Comparison of ENCODE assay signal across 10 cellular contexts in the genomic region with DNA sequence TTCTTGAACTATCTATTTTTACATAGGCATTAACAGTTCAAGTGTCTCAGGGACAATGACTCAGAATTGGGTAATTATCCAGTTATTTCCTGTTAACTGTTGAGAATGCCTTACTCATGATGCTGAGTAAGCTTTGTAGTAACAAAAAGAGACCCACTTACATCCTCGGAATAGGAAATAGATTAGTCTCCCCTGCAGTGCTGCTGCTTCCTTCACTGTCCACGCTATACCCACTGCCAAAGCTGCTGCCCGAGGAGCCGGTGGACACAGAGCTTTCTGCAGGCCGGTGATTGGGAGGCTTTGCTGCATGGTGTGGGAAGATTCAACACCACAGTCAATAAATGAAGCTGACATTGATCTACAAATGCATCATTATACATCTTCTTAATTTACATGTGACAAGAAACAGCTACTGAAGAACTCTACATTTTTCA.
A peak's percentile ranks its signal among the peaks of the same experiment; 100 is the strongest.
DNase-seq lines count a peak whose midpoint lies in the region; ATAC-seq and TF ChIP-seq lines count a peak whose summit lies in the region.
"Had no signal": no experiment of that assay in that cellular context is flagged by ENCODE, and none has a peak within 500 bp of the region (broad histone marks: within the 10 kb centered on the region; RNA-seq: fewer than 3 reads in every experiment).

No MANE protein-coding gene starts in this region.

- H3K27me3 Mint-ChIP-seq in activated CD8-positive, alpha-beta memory T cell treated with anti-CD3 and anti-CD28 coated beads, Interleukin-2, amount 10 ng/mL, durations not matched to agents 7 days and 5 days = no peaks in the 10 kb centered on the region
- H3K27me3 Mint-ChIP-seq in CD14-positive monocyte (ENCODE audit: low read depth in 3 of 3) = no peaks in the 10 kb centered on the region

- H3K9me3 Mint-ChIP-seq in activated CD8-positive, alpha-beta memory T cell treated with anti-CD3 and anti-CD28 coated beads, Interleukin-2, amount 10 ng/mL, durations not matched to agents 7 days and 5 days (ENCODE audit: low read depth) = no peaks in the 10 kb centered on the region
- H3K9me3 Mint-ChIP-seq in CD14-positive monocyte = peaks cover 0 to 4% (median 0%) of the 10 kb centered on the region in 7 donors

- H3K27ac Mint-ChIP-seq in activated CD8-positive, alpha-beta memory T cell treated with anti-CD3 and anti-CD28 coated beads, Interleukin-2, amount 10 ng/mL, durations not matched to agents 7 days and 5 days = no peak overlapping the region
- no peak overlapping the region for H3K27ac Mint-ChIP-seq in CD14-positive monocyte

- TF ChIP-seq POLR2A in HCT116 (IDR thresholded peaks at IDR 0.05; ENCODE audit: borderline replicate concordance, extremely low read depth, insufficient read depth, insufficient read length) = no peak

- ATAC-seq in HCT116 = peak; percentile 96
- peak; percentile 96 for ATAC-seq in PC-3
- no peak for ATAC-seq in activated CD8-positive, alpha-beta memory T cell treated with anti-CD3 and anti-CD28 coated beads, Interleukin-2, amount 10 ng/mL, durations not matched to agents 7 days and 5 days
- ATAC-seq: activated CD4-positive, CD25-positive, alpha-beta regulatory T cell treated with anti-CD3 and anti-CD28 coated beads, Interleukin-2, amount 50 U/mL, for 24 hours had no signal

- H3K4me1 ChIP-seq in HCT116 (ENCODE audit: control insufficient read depth in 1 of 2, insufficient read depth in 2 of 2, low read length in 2 of 2) (peaks cover 0 to 20% of the 10 kb centered on the region in 2 experiments; a peak in 2 of 4 replicates), PC-3 (ENCODE audit: insufficient read depth, low read length) (peaks cover 30% of the 10 kb centered on the region)
- H3K4me1 ChIP-seq: sigmoid colon had no signal

- H3F3A ChIP-seq in PC-3 (ENCODE audit: low read length, unreplicated experiment) = no peaks in the 10 kb centered on the region

- no peaks in the 10 kb centered on the region for H3K79me2 ChIP-seq in HCT116 (ENCODE audit: insufficient read depth, low read length)
- no peaks in the 10 kb centered on the region for H3K79me2 ChIP-seq in PC-3 (ENCODE audit: low read length)

- BruUV-seq in HCT116 (replicated peaks; lab: Mats Ljungman, UMichigan) = no TSS peak
- no TSS peak for BruUV-seq in PC-3 (replicated peaks; lab: Mats Ljungman, UMichigan)

- no peaks in the 10 kb centered on the region for H3K9me3 ChIP-seq in HCT116 (ENCODE audit: control insufficient read depth in 1 of 2, insufficient read depth in 1 of 2, low read depth in 1 of 2, low read length in 2 of 2)
- no peaks in the 10 kb centered on the region for H3K9me3 ChIP-seq in PC-3 (ENCODE audit: low read length)
- H3K9me3 ChIP-seq: sigmoid colon had no signal

- H3K36me3 ChIP-seq in HCT116 (ENCODE audit: control insufficient read depth in 1 of 2, insufficient read depth in 2 of 2, low read length in 2 of 2) (no peaks in the 10 kb centered on the region), PC-3 (ENCODE audit: low read depth, low read length) (no peaks in the 10 kb centered on the region)
- H3K36me3 ChIP-seq: sigmoid colon had no signal

- TF ChIP-seq CTCF in HCT116 (IDR thresholded peaks at IDR 0.05 in 2 of 3, conservative IDR thresholded peaks at IDR 0.05 in 1 of 3; ENCODE audit: borderline replicate concordance in 1 of 3, insufficient read depth in 1 of 3, low read depth in 2 of 3, low read length in 2 of 3) (no peak), PC-3 (conservative IDR thresholded peaks at IDR 0.05; ENCODE audit: low read depth, low read length) (no peak), CD14-positive monocyte (IDR thresholded peaks at IDR 0.05) (no peak)

- intact Hi-C loops in HCT116 (cut with micrococcal nuclease) = no loop called here
- intact Hi-C loops in PC-3 (cut with micrococcal nuclease) = loop anchor here (2.0 kb wide), 1 partner anchor 355 kb away; no protein-coding TSS in a partner anchor
- intact Hi-C loops in CD14-positive monocyte (cut with micrococcal nuclease) = no loop called here

- CTCF ChIA-PET in HCT116 (lab: Charles Lee) = interaction anchor here (1.1 kb wide), 1 partner anchor 13 kb away, joined by 4 read pairs; no protein-coding TSS in a partner anchor
- CTCF ChIA-PET in PC-3 (lab: Charles Lee) = no interaction called here
- CTCF ChIA-PET in activated CD8-positive, alpha-beta memory T cell treated with anti-CD3 and anti-CD28 coated beads, Interleukin-2, amount 10 ng/mL, durations not matched to agents 7 days and 5 days (lab: Charles Lee) = no interaction called here

- H3K27me3 ChIP-seq in HCT116 (ENCODE audit: insufficient read depth, low read length) (no peaks in the 10 kb centered on the region), PC-3 (ENCODE audit: low read length) (no peaks in the 10 kb centered on the region)
- H3K27me3 ChIP-seq: sigmoid colon had no signal

- no peaks in the 10 kb centered on the region for H3K9me2 ChIP-seq in HCT116 (ENCODE audit: insufficient read depth)
- no peaks in the 10 kb centered on the region for H3K9me2 ChIP-seq in PC-3 (replicated peaks; ENCODE audit: low read length)

- H4K20me1 ChIP-seq in HCT116 (ENCODE audit: insufficient read depth) (no peaks in the 10 kb centered on the region), PC-3 (ENCODE audit: low read length) (no peaks in the 10 kb centered on the region)

- H3K4me3 Mint-ChIP-seq in activated CD8-positive, alpha-beta memory T cell treated with anti-CD3 and anti-CD28 coated beads, Interleukin-2, amount 10 ng/mL, durations not matched to agents 7 days and 5 days = no peak overlapping the region
- no peak overlapping the region for H3K4me3 Mint-ChIP-seq in CD14-positive monocyte

- no peaks in the 10 kb centered on the region for H3K36me3 Mint-ChIP-seq in activated CD8-positive, alpha-beta memory T cell treated with anti-CD3 and anti-CD28 coated beads, Interleukin-2, amount 10 ng/mL, durations not matched to agents 7 days and 5 days
- no peaks in the 10 kb centered on the region for H3K36me3 Mint-ChIP-seq in CD14-positive monocyte

- TF ChIP-seq RAD21 in HCT116 (IDR thresholded peaks at IDR 0.05; ENCODE audit: low read depth) = no peak

- peak overlapping the region; percentile 20 to 35; a peak in 3 of 4 replicates for H3K4me3 ChIP-seq in HCT116 (replicated peaks in 1 of 2; ENCODE audit: low read depth in 1 of 2, low read length in 2 of 2)
- peak overlapping the region; percentile 47; the same call in 1 of the 2 replicates for H3K4me3 ChIP-seq in PC-3 (ENCODE audit: low read length)
- H3K4me3 ChIP-seq: sigmoid colon had no signal

- no peaks in the 10 kb centered on the region for H3K4me1 Mint-ChIP-seq in activated CD8-positive, alpha-beta memory T cell treated with anti-CD3 and anti-CD28 coated beads, Interleukin-2, amount 10 ng/mL, durations not matched to agents 7 days and 5 days
- no peaks in the 10 kb centered on the region for H3K4me1 Mint-ChIP-seq in CD14-positive monocyte

- POLR2A ChIA-PET in HCT116 (lab: Charles Lee) = no interaction called here
- POLR2A ChIA-PET in PC-3 (lab: Charles Lee; ENCODE audit: unreplicated experiment) = no interaction called here

- DNase-seq in HCT116 (ENCODE audit: low read depth, low spot score) = peak; percentile 68
- DNase-seq in PC-3 = peak; percentile 89
- DNase-seq in dermis microvascular lymphatic vessel endothelial cell (ENCODE audit: low read depth in 2 of 2) = peak; percentile 16 to 83
- peak; percentile 74 for DNase-seq in pulmonary artery endothelial cell (ENCODE audit: low read depth, low spot score)
- no peak for DNase-seq in activated CD8-positive, alpha-beta memory T cell treated with anti-CD3 and anti-CD28 coated beads, Interleukin-2, amount 10 ng/mL, durations not matched to agents 7 days and 5 days
- DNase-seq in HuH-7 (ENCODE audit: low spot score) = no peak
- no peak for DNase-seq in CD14-positive monocyte (ENCODE audit: low spot score)
- DNase-seq in NCI-H2081 treated with DMSO at 0.1 percent for 48 hours (lab: John Stamatoyannopoulos, UW) = no peak
- DNase-seq: sigmoid colon had no signal

- RAD21 ChIA-PET in HCT116 (lab: Charles Lee; ENCODE audit: low non-redundant PET in 1 of 2, low total read pairs in 2 of 2, uncharacterized antibody in 2 of 2, unreplicated experiment in 2 of 2) = no interaction called here

- H3K9ac ChIP-seq in HCT116 (ENCODE audit: low read length) (no peak overlapping the region), PC-3 (ENCODE audit: low read length) (peak overlapping the region; percentile 11; the same call in 1 of the 2 replicates)

- H2AFZ ChIP-seq in HCT116 (ENCODE audit: low read depth, low read length, poor library complexity, severe bottlenecking) (peak overlapping the region; percentile 65), PC-3 (ENCODE audit: low read length) (peak overlapping the region; percentile 71)

- H3K4me2 ChIP-seq in HCT116 (ENCODE audit: low read length) = peak overlapping the region; percentile 64
- peak overlapping the region; percentile 74 for H3K4me2 ChIP-seq in PC-3 (ENCODE audit: low read length)

- no peak overlapping the region for H3K27ac ChIP-seq in HCT116 (ENCODE audit: low read depth, low read length)
- peak overlapping the region; percentile 38; the same call in 1 of the 2 replicates for H3K27ac ChIP-seq in PC-3 (ENCODE audit: low read length)
- H3K27ac ChIP-seq: sigmoid colon had no signal

TF ChIP-seq in HCT116, 20 proteins besides CTCF, POLR2A, EP300 and RAD21 (continues in another document):
- peak; percentile 59; the same call in 1 of the 2 replicates for TF ChIP-seq SP1 (IDR thresholded peaks at IDR 0.05; ENCODE audit: low read depth)
- peak; percentile 50 for TF ChIP-seq ELF1 (IDR thresholded peaks at IDR 0.05; ENCODE audit: borderline replicate concordance, low read depth)
- peak; percentile 79 for TF ChIP-seq JUND (IDR thresholded peaks at IDR 0.05)
- TF ChIP-seq, protein P1, sequence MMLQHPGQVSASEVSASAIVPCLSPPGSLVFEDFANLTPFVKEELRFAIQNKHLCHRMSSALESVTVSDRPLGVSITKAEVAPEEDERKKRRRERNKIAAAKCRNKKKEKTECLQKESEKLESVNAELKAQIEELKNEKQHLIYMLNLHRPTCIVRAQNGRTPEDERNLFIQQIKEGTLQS (IDR thresholded peaks at IDR 0.05) = no peak
- no peak for TF ChIP-seq TCF7L2 (IDR thresholded peaks at IDR 0.05; ENCODE audit: borderline replicate concordance, extremely low read depth, insufficient read depth, insufficient read length)
- no peak for TF ChIP-seq EZH2phosphoT487 (IDR thresholded peaks at IDR 0.05; ENCODE audit: borderline replicate concordance)
- peak; percentile 86 for TF ChIP-seq FOSL1 (IDR thresholded peaks at IDR 0.05; ENCODE audit: low read depth)
- no peak for TF ChIP-seq ZFX (IDR thresholded peaks at IDR 0.05)
- peak; percentile 45; the same call in 1 of the 2 replicates for TF ChIP-seq SIN3A (IDR thresholded peaks at IDR 0.05; ENCODE audit: low read depth)
- no peak for TF ChIP-seq POLR2AphosphoS5 (IDR thresholded peaks at IDR 0.05; ENCODE audit: low read depth, low read length)
- no peak for TF ChIP-seq EZH2 (IDR thresholded peaks at IDR 0.05)
- peak; percentile 83 for TF ChIP-seq SRF (IDR thresholded peaks at IDR 0.05; ENCODE audit: low read depth)

Comparison
In these comparisons a context has a peak if more than half of its experiments do, and no peak if none do; other contexts are left out.
1. DNase-seq: peak in HCT116 (single experiment), PC-3 (single experiment), dermis microvascular lymphatic vessel endothelial cell (2 of 2) and pulmonary artery endothelial cell (single experiment); none in activated CD8-positive, alpha-beta memory T cell treated with anti-CD3 and anti-CD28 coated beads, Interleukin-2, amount 10 ng/mL, durations not matched to agents 7 days and 5 days (single experiment), HuH-7 (single experiment), CD14-positive monocyte (single experiment) and NCI-H2081 treated with DMSO at 0.1 percent for 48 hours (single experiment).